In genomic region chr10:49109669-49110335, GRCh38 we compare ENCODE assay signal across 14 cellular contexts. TPM values are rescaled to one million over a fixed set of nuclear protein-coding genes. Genes with fewer than 3 reads are reported as not detected.
DNase-seq lines count a peak whose midpoint lies in the region; ATAC-seq and TF ChIP-seq lines count a peak whose summit lies in the region.
"Had no signal": no experiment of that assay in that cellular context is flagged by ENCODE, and none has a peak within 500 bp of the region (broad histone marks: within the 10 kb centered on the region; RNA-seq: fewer than 3 reads in every experiment).

No MANE protein-coding gene starts in this region.

- H3K27ac ChIP-seq in gastroesophageal sphincter = no peak overlapping the region
- no peak overlapping the region for H3K27ac ChIP-seq in neural progenitor cell

- TF ChIP-seq CTCF in gastroesophageal sphincter (IDR thresholded peaks at IDR 0.05) (no peak), neural progenitor cell (IDR thresholded peaks at IDR 0.05) (no peak)

- peaks cover 5% of the 10 kb centered on the region for H3K27me3 Mint-ChIP-seq in neural progenitor cell (ENCODE audit: insufficient read depth, low read depth)

- H3K27ac Mint-ChIP-seq in neural progenitor cell = peak overlapping the region; percentile 54
- H3K27ac Mint-ChIP-seq: activated naive CD4-positive, alpha-beta T cell treated with anti-CD3 and anti-CD28 coated beads, Interleukin-2, amount 10 ng/mL, durations not matched to agents 7 days and 5 days; naive thymus-derived CD4-positive, alpha-beta T cell had no signal

- peaks cover 9% of the 10 kb centered on the region for H3F3A ChIP-seq in neural progenitor cell (ENCODE audit: low read depth)

- H3K9ac ChIP-seq in neural progenitor cell = no peak overlapping the region

- peaks cover 3% of the 10 kb centered on the region for H3K36me3 Mint-ChIP-seq in neural progenitor cell
- H3K36me3 Mint-ChIP-seq: activated naive CD4-positive, alpha-beta T cell treated with anti-CD3 and anti-CD28 coated beads, Interleukin-2, amount 10 ng/mL, durations not matched to agents 7 days and 5 days; naive thymus-derived CD4-positive, alpha-beta T cell had no signal

- 48 to 72% methylated on average over 4 of the region's 9 CpGs for WGBS in gastroesophageal sphincter (ENCODE audit: low coverage in 1 of 2), 2 donors

- no peaks in the 10 kb centered on the region for H4K20me1 ChIP-seq in neural progenitor cell (ENCODE audit: low read depth)

- no peaks in the 10 kb centered on the region for H3K79me2 ChIP-seq in neural progenitor cell (ENCODE audit: low read depth)

- H3K4me3 ChIP-seq in gastroesophageal sphincter (no peak overlapping the region), neural progenitor cell (no peak overlapping the region)
- H3K4me3 ChIP-seq: dorsolateral prefrontal cortex had no signal

- H3K36me3 ChIP-seq in gastroesophageal sphincter = peaks cover 0 to 7% of the 10 kb centered on the region in 2 donors
- no peaks in the 10 kb centered on the region for H3K36me3 ChIP-seq in neural progenitor cell

- TF ChIP-seq EP300 in gastroesophageal sphincter (IDR thresholded peaks at IDR 0.05) = no peak

- H3K9me3 ChIP-seq in gastroesophageal sphincter (no peaks in the 10 kb centered on the region), neural progenitor cell (ENCODE audit: low read depth) (no peaks in the 10 kb centered on the region)

- no peaks in the 10 kb centered on the region for H3K27me3 ChIP-seq in gastroesophageal sphincter
- peaks cover 15% of the 10 kb centered on the region for H3K27me3 ChIP-seq in neural progenitor cell
- H3K27me3 ChIP-seq: dorsolateral prefrontal cortex had no signal

- ATAC-seq in gastroesophageal sphincter (peak; percentile 75), GM21423 (IDR thresholded peaks at IDR 0.05; ENCODE audit: unreplicated experiment) (no peak)
- ATAC-seq: HCT116; naive thymus-derived CD4-positive, alpha-beta T cell had no signal

- H3K4me1 ChIP-seq in gastroesophageal sphincter (peaks cover 3 to 98% (median 32%) of the 10 kb centered on the region in 3 donors), neural progenitor cell (peaks cover 4% of the 10 kb centered on the region)

- no peak for TF ChIP-seq POLR2A in gastroesophageal sphincter (IDR thresholded peaks at IDR 0.05)

- H3K4me3 Mint-ChIP-seq in neural progenitor cell = no peak overlapping the region
- H3K4me3 Mint-ChIP-seq: activated naive CD4-positive, alpha-beta T cell treated with anti-CD3 and anti-CD28 coated beads, Interleukin-2, amount 10 ng/mL, durations not matched to agents 7 days and 5 days; naive thymus-derived CD4-positive, alpha-beta T cell had no signal

- H3K4me2 ChIP-seq in neural progenitor cell = no peak overlapping the region

- no peaks in the 10 kb centered on the region for H3K9me3 Mint-ChIP-seq in neural progenitor cell
- H3K9me3 Mint-ChIP-seq: activated naive CD4-positive, alpha-beta T cell treated with anti-CD3 and anti-CD28 coated beads, Interleukin-2, amount 10 ng/mL, durations not matched to agents 7 days and 5 days had no signal

- H2AFZ ChIP-seq in neural progenitor cell (replicated peaks) = no peak overlapping the region

- DNase-seq in AG08395 (ENCODE audit: low spot score) = peak; percentile 89
- DNase-seq in RPMI8226 = peak; percentile 44
- no peak for DNase-seq in neural progenitor cell (ENCODE audit: low spot score)
- no peak for DNase-seq in MV-4-11 (lab: John Stamatoyannopoulos, UW)
- DNase-seq in activated T-cell treated with anti-CD3 and anti-CD28 coated beads for 4 hours = no peak
- no peak for DNase-seq in ureter (ENCODE audit: low spot score)
- DNase-seq: activated CD4-positive, alpha-beta T cell treated with anti-CD3 and anti-CD28 coated beads for 4 hours; activated naive CD4-positive, alpha-beta T cell treated with anti-CD3 and anti-CD28 coated beads, Interleukin-2, amount 10 ng/mL, durations not matched to agents 7 days and 5 days; dorsolateral prefrontal cortex; naive thymus-derived CD4-positive, alpha-beta T cell; SW 1271 had no signal

- peaks cover 6% of the 10 kb centered on the region for H3K4me1 Mint-ChIP-seq in neural progenitor cell

RNA-seq across cellular contexts. Expression of gene VSTM4, which starts 5.5 kb away (rescaled TPM):
- total RNA-seq in gastroesophageal sphincter (10 to 100 TPM; 11.4 to 25.1 (median 21.9) TPM), neural progenitor cell (ENCODE audit: low replicate concordance) (0.92 and 1.2 TPM in 2 replicates), ureter (16.0 TPM)

RNA-seq across cellular contexts. Expression of gene FAM170B, which starts 24.0 kb away (rescaled TPM):
- not detected for total RNA-seq in gastroesophageal sphincter
- not detected in 2 replicates for total RNA-seq in neural progenitor cell (ENCODE audit: low replicate concordance)
- not detected for total RNA-seq in ureter

Comparison
In these comparisons a context has a peak if more than half of its experiments do, and no peak if none do; other contexts are left out.
1. DNase-seq: peak in AG08395 (single experiment) and RPMI8226 (single experiment); none in neural progenitor cell (single experiment), MV-4-11 (single experiment), activated T-cell treated with anti-CD3 and anti-CD28 coated beads for 4 hours (single experiment) and ureter (single experiment).